In the genomic region with DNA sequence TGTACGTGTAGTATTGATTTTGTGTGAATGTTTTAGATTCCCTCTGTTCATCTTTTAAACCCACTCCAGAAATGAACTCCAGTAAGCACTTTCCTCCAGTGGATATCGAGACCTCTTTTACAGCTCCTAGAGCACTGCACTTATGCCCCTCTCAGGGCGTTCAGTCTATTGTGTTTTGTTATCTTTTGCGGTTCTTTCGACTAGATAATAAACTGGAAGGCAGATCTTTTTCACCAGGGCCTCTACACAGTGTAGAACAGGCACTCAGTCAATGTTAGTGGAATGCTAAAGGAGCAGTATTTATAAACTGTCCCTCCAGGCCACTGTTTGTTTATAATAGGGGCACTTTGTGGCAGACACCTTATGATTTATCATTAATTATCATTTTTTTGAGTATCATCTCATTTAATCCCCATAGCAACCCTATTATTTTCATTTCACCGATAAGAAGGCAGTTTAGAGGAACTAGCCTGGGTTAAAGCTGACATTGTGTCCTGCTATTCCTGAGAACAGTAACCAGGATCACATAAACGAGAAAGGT, we compare ENCODE assay signal across 8 cellular contexts. TPM values are rescaled to one million over a fixed set of nuclear protein-coding genes. Genes with fewer than 3 reads are reported as not detected.
DNase-seq lines count a peak whose midpoint lies in the region; ATAC-seq, FAIRE-seq and TF ChIP-seq lines count a peak whose summit lies in the region.

No MANE protein-coding gene starts in this region.

- H3K27ac ChIP-seq in K562 (ENCODE audit: extremely low read depth, low read depth, low read length): peak overlapping the region; percentile 87

- peak overlapping the region; percentile 70 to 75; a peak in 3 of 4 replicates for H3K9ac ChIP-seq in K562 (ENCODE audit: insufficient read depth in 1 of 2, low read depth in 2 of 2, low read length in 2 of 2)

- no peaks in the 10 kb centered on the region for H4K20me1 ChIP-seq in K562 (replicated peaks; ENCODE audit: control insufficient read depth, insufficient read depth, low read length)

- H3K4me3 ChIP-seq in K562 (peak overlapping the region; percentile 79), mononuclear cell (ENCODE audit: low read length) (peak overlapping the region; percentile 74)

- TF ChIP-seq CTCF in K562 (IDR thresholded peaks at IDR 0.05 in 2 of 3, conservative IDR thresholded peaks at IDR 0.05 in 1 of 3; ENCODE audit: insufficient read depth in 2 of 3, low read depth in 1 of 3, low read length in 3 of 3): no peak

- DNase-seq in DMS79 (lab: John Stamatoyannopoulos, UW): peak; percentile 76
- DNase-seq in NCI-H146 (lab: John Stamatoyannopoulos, UW): peak; percentile 76
- DNase-seq in K562 (ENCODE audit: extremely low read depth in 1 of 4, low spot score in 3 of 4): peak in 1 of 4 experiments; percentile 51
- DNase-seq in activated CD4-positive, CD25-positive, alpha-beta regulatory T cell treated with anti-CD3 and anti-CD28 coated beads, Interleukin-2, amount 50 U/mL, for 72 hours: no peak

- no peak for TF ChIP-seq EP300 in K562 (IDR thresholded peaks at IDR 0.05; ENCODE audit: low read length)

- 4% methylated on average over 7 of the region's 7 CpGs for whole genome bisulfite sequencing in K562 (ENCODE audit: insufficient coverage, low coverage, missing lambda C conversion rate)

- POLR2A ChIA-PET in K562 (lab: Yijun Ruan, JAX): interaction anchor here (0.7 to 1.6 kb wide), 3 partner anchors 13 to 85 kb away, joined by 3 to 4 read pairs (median 3); no protein-coding TSS in a partner anchor

- H3K9me3 ChIP-seq in K562 (replicated peaks; ENCODE audit: control insufficient read depth, insufficient read depth, low read depth, low read length): no peaks in the 10 kb centered on the region
- H3K9me3 ChIP-seq in mononuclear cell (ENCODE audit: low read depth, low read length): no peaks in the 10 kb centered on the region

- in situ Hi-C loops in K562 (cut with MboI): loop anchor here (10.0 kb wide), 1 partner anchor 103 kb away; no protein-coding TSS in a partner anchor

- H3K4me1 ChIP-seq in K562 (replicated peaks in 1 of 2; ENCODE audit: control insufficient read depth in 2 of 2, insufficient read depth in 2 of 2, low read length in 2 of 2) (peaks cover 28 to 34% of the 10 kb centered on the region in 2 experiments; a peak in 4 of 5 replicates), mononuclear cell (ENCODE audit: insufficient read depth, low read length) (peaks cover 55% of the 10 kb centered on the region)

- H3K27me3 ChIP-seq in K562 (ENCODE audit: control insufficient read depth in 2 of 2, insufficient read depth in 2 of 2, low read length in 2 of 2): no peaks in the 10 kb centered on the region
- H3K27me3 ChIP-seq in mononuclear cell (ENCODE audit: insufficient read depth, low read length): no peaks in the 10 kb centered on the region

- BruUV-seq in K562 (replicated peaks; lab: Mats Ljungman, UMichigan): TSS peak; percentile 74

- H3K36me3 ChIP-seq in K562 (ENCODE audit: control insufficient read depth, insufficient read depth, low read length): peaks cover 10% of the 10 kb centered on the region; the same call in 2 of the 3 replicates

- FAIRE-seq in K562 (lab: Jason Lieb, UNC): peak; percentile 35

- no peaks in the 10 kb centered on the region for H3K9me1 ChIP-seq in K562 (ENCODE audit: control insufficient read depth, insufficient read depth, low read length)

- peak overlapping the region; percentile 86 for H3K4me2 ChIP-seq in K562 (ENCODE audit: insufficient read depth, low read length)

- H3K79me2 ChIP-seq in K562 (ENCODE audit: control insufficient read depth, insufficient read depth, low read length): peaks cover 61% of the 10 kb centered on the region

- no peak for TF ChIP-seq POLR2A in K562 (conservative IDR thresholded peaks at IDR 0.05)

- peak overlapping the region; percentile 87 for H2AFZ ChIP-seq in K562 (ENCODE audit: low read depth, low read length)

- ATAC-seq in K562 (peak; percentile 3; the same call in 2 of the 3 replicates), HG02884 (IDR thresholded peaks at IDR 0.05; ENCODE audit: unreplicated experiment) (no peak), HG03565 (IDR thresholded peaks at IDR 0.05; ENCODE audit: unreplicated experiment) (no peak), GM19463 (IDR thresholded peaks at IDR 0.05; ENCODE audit: unreplicated experiment) (no peak)

- intact Hi-C loops in K562 (cut with micrococcal nuclease): loop anchor here (1.0 to 10.0 kb wide), 5 partner anchors 62 to 369 kb away; a partner anchor contains a TSS

- CTCF ChIA-PET in K562 (lab: Yijun Ruan, JAX; ENCODE audit: low intra/inter-chr PET ratio): interaction anchor here (3.5 kb wide), 1 partner anchor 106 kb away, joined by 16 read pairs; no protein-coding TSS in a partner anchor

- no peak for TF ChIP-seq RAD21 in K562 (CRISPR knock-in tag; conservative IDR thresholded peaks at IDR 0.05 in 1 of 2, IDR thresholded peaks at IDR 0.05 in 1 of 2)

TF ChIP-seq in K562, 482 proteins besides CTCF, POLR2A, EP300 and RAD21 (continues in another document):
- TF ChIP-seq, protein P1, sequence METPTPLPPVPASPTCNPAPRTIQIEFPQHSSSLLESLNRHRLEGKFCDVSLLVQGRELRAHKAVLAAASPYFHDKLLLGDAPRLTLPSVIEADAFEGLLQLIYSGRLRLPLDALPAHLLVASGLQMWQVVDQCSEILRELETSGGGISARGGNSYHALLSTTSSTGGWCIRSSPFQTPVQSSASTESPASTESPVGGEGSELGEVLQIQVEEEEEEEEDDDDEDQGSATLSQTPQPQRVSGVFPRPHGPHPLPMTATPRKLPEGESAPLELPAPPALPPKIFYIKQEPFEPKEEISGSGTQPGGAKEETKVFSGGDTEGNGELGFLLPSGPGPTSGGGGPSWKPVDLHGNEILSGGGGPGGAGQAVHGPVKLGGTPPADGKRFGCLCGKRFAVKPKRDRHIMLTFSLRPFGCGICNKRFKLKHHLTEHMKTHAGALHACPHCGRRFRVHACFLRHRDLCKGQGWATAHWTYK (CRISPR knock-in tag; IDR thresholded peaks at IDR 0.05): no peak; the same call in 1 of the 2 replicates
- TF ChIP-seq MCM3 (IDR thresholded peaks at IDR 0.05) (no peak), HDAC3 (IDR thresholded peaks at IDR 0.05; ENCODE audit: borderline replicate concordance, partially characterized antibody) (peak; percentile 5), ZFP30 (CRISPR knock-in tag; IDR thresholded peaks at IDR 0.05; ENCODE audit: borderline replicate concordance) (no peak), GTF2E2 (tag; IDR thresholded peaks at IDR 0.05) (0 out of 2 replicates have a peak, but pooled peaks have one; percentile 62), BACH1 (tag; IDR thresholded peaks at IDR 0.05) (peak; percentile 38; the same call in 1 of the 2 replicates)
- TF ChIP-seq, protein P2, sequence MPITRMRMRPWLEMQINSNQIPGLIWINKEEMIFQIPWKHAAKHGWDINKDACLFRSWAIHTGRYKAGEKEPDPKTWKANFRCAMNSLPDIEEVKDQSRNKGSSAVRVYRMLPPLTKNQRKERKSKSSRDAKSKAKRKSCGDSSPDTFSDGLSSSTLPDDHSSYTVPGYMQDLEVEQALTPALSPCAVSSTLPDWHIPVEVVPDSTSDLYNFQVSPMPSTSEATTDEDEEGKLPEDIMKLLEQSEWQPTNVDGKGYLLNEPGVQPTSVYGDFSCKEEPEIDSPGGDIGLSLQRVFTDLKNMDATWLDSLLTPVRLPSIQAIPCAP (CRISPR knock-in tag; IDR thresholded peaks at IDR 0.05; ENCODE audit: borderline replicate concordance): no peak
- TF ChIP-seq, protein P3, sequence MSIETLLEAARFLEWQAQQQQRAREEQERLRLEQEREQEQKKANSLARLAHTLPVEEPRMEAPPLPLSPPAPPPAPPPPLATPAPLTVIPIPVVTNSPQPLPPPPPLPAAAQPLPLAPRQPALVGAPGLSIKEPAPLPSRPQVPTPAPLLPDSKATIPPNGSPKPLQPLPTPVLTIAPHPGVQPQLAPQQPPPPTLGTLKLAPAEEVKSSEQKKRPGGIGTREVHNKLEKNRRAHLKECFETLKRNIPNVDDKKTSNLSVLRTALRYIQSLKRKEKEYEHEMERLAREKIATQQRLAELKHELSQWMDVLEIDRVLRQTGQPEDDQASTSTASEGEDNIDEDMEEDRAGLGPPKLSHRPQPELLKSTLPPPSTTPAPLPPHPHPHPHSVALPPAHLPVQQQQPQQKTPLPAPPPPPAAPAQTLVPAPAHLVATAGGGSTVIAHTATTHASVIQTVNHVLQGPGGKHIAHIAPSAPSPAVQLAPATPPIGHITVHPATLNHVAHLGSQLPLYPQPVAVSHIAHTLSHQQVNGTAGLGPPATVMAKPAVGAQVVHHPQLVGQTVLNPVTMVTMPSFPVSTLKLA (conservative IDR thresholded peaks at IDR 0.05): 0 out of 4 replicates have a peak, but pooled peaks have one; percentile 6 to 42

RNA-seq across cellular contexts. Expression of a gene that starts 0.7 kb away (rescaled TPM):
- total RNA-seq in K562 (2011; cell fraction: chromatin; rRNA removed; ENCODE audit: low replicate concordance): 26.1 and 163 TPM in 2 replicates
- total RNA-seq in K562 (2011; cell fraction: nucleolus; rRNA removed): 8.8 and 15.8 TPM in 2 replicates
- 38.1 and 53.0 TPM in 2 replicates for total RNA-seq in K562 (2011; cell fraction: nucleoplasm; rRNA removed)
- 6.3 and 7.6 TPM in 2 replicates for total RNA-seq in K562 (2014; rRNA removed)
- total RNA-seq in K562 (2014; rRNA removed; fragmentation: Illumina TruSeq; extraction: Trizol): 16.3 and 17.9 TPM in 2 replicates
- total RNA-seq in K562 (2015; rRNA removed; fragmentation: Illumina TruSeq; extraction: Trizol): 20.1 and 21.6 TPM in 2 replicates
- 23.1 and 23.8 TPM in 2 replicates for total RNA-seq in K562 (2021)
- 27.1 and 27.9 TPM in 2 replicates for polyA plus RNA-seq in K562 (2011; rRNA removed)
- 16.0 and 30.7 TPM in 2 replicates for polyA plus RNA-seq in K562 (2011; cell fraction: cytosol; rRNA removed)
- polyA plus RNA-seq in K562 (2011; cell fraction: nucleus; rRNA removed): 61.3 and 78.0 TPM in 2 replicates
- polyA plus RNA-seq in K562 (2012): 13.2 and 16.3 TPM in 2 replicates
- polyA plus RNA-seq in K562 (2014; fragmentation: Illumina TruSeq; extraction: Trizol): 24.5 and 26.8 TPM in 2 replicates
- 1 to 10 TPM; 2.5 to 4.0 TPM for polyA plus RNA-seq in K562 (2014; fragmentation: Nextera tagmentation; extraction: Ambion mirVana)
- 10.9 and 12.1 TPM in 2 replicates for polyA plus RNA-seq in K562 (2014; rRNA removed)
- polyA minus RNA-seq in K562 (2011; rRNA and poly(A)+ RNA removed): 80.6 and 96.0 TPM in 2 replicates
- 15.1 and 17.0 TPM in 2 replicates for polyA minus RNA-seq in K562 (2011; cell fraction: cytosol; rRNA and poly(A)+ RNA removed)
- polyA minus RNA-seq in K562 (2011; cell fraction: nucleus; rRNA and poly(A)+ RNA removed): 52.2 and 93.1 TPM in 2 replicates
- 10.0 TPM for total RNA-seq in mononuclear cell
